ENCODE assay signal across 15 cellular contexts in the genomic region with DNA sequence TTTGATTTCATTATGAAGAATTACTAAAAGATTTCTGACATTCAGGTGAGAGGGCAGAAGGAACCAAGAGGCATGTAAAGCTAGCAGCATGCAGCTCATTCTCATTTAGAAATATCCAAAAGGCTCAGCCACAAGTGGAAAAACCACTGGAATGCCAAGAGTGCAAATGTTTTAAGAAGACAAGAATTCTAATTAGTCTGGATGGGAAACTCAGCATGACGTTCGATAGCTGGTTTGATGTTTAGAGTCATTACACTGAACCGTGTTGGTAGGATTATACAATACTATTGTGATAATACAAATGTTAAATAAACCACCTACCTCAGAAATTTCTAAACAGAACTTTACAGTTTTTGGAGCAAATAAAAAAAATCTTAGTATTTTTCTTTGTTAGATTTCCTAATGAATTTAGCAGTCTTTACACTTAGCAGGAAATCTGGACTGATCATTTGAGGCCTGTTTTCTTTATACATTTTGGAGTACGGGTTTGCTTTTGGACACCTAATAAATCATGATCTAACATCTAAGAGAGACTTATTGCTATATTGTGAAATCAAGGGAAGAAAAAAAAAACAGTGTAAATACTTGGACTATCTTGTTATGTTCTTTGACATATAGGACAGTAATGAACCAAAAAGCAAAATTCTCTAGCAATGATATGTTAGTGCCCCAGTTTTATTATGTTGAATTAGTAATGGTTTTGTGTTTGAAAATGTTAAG.
DNase-seq lines count a peak whose midpoint lies in the region; ATAC-seq, FAIRE-seq and TF ChIP-seq lines count a peak whose summit lies in the region.
"Had no signal": no experiment of that assay in that cellular context is flagged by ENCODE, and none has a peak within 500 bp of the region (broad histone marks: within the 10 kb centered on the region; RNA-seq: fewer than 3 reads in every experiment).

No MANE protein-coding gene starts in this region.

- no peak for ATAC-seq in GM19351 (IDR thresholded peaks at IDR 0.05; ENCODE audit: unreplicated experiment)
- ATAC-seq: activated CD8-positive, alpha-beta memory T cell treated with anti-CD3 and anti-CD28 coated beads, Interleukin-2, amount 10 ng/mL, durations not matched to agents 7 days and 5 days had no signal

- H3K9me3 ChIP-seq in mesodermal cell (ENCODE audit: control insufficient read depth, low read length) = no peaks in the 10 kb centered on the region
- H3K9me3 ChIP-seq in small intestine (ENCODE audit: control insufficient read depth, low read depth) = no peaks in the 10 kb centered on the region
- H3K9me3 ChIP-seq: BLaER1 had no signal

- no CpG with 5 or more reads among the region's 4 CpGs for WGBS in mesodermal cell (ENCODE audit: insufficient coverage in 2 of 2), 2 experiments
- WGBS in small intestine, 3 donors = 60 to 77% (median 64%) methylated on average over 4 of the region's 4 CpGs

- no peak for FAIRE-seq in small intestine (lab: Jason Lieb, UNC)

- DNase-seq in AG10803 (ENCODE audit: low read depth) = peak; percentile 93
- peak; percentile 81 for DNase-seq in epithelial cell of proximal tubule (ENCODE audit: low read depth)
- DNase-seq in stimulated activated CD4-positive, alpha-beta T cell treated with anti-CD3 and anti-CD28 coated beads, Interleukin-4, amount 100 ng/mL, for 4 hours = no peak
- no peak for DNase-seq in small intestine
- DNase-seq in ecto neural progenitor cell (ENCODE audit: low spot score) = no peak
- DNase-seq: activated CD8-positive, alpha-beta memory T cell treated with anti-CD3 and anti-CD28 coated beads, Interleukin-2, amount 10 ng/mL, durations not matched to agents 7 days and 5 days; activated naive CD8-positive, alpha-beta T cell treated with anti-CD3 and anti-CD28 coated beads, Interleukin-2, amount 10 ng/mL, durations not matched to agents 7 days and 5 days; dorsolateral prefrontal cortex; GOT3; KG1; NCI-H2081 treated with DMSO at 0.1 percent for 48 hours had no signal

- peak; percentile 94 for TF ChIP-seq EP300 in Ishikawa (IDR thresholded peaks at IDR 0.05; ENCODE audit: borderline replicate concordance)

- H3K27ac ChIP-seq in mesodermal cell (ENCODE audit: low read depth, low read length, severe bottlenecking) (peak overlapping the region; percentile 16), small intestine (ENCODE audit: low read depth in 1 of 2, low read length in 1 of 2) (no peak overlapping the region)
- H3K27ac ChIP-seq: BLaER1, dorsolateral prefrontal cortex had no signal

- no peaks in the 10 kb centered on the region for H3K27me3 ChIP-seq in small intestine (ENCODE audit: control insufficient read depth in 2 of 2, insufficient read depth in 2 of 2, low read length in 2 of 2)
- H3K27me3 ChIP-seq: BLaER1, dorsolateral prefrontal cortex had no signal

- no peak for TF ChIP-seq CTCF in AG10803 (conservative IDR thresholded peaks at IDR 0.05; ENCODE audit: low read length)
- no peak for TF ChIP-seq CTCF in epithelial cell of proximal tubule (conservative IDR thresholded peaks at IDR 0.05; ENCODE audit: low read depth, low read length)

- H3K36me3 ChIP-seq in mesodermal cell (ENCODE audit: control insufficient read depth, insufficient read depth, low read length) (no peaks in the 10 kb centered on the region), small intestine (ENCODE audit: control insufficient read depth in 2 of 2, insufficient read depth in 2 of 2, low read length in 2 of 2) (no peaks in the 10 kb centered on the region)
- H3K36me3 ChIP-seq: BLaER1 had no signal

- no peak for TF ChIP-seq RAD21 in Ishikawa (IDR thresholded peaks at IDR 0.05; ENCODE audit: low read depth)

- H3K4me1 ChIP-seq in mesodermal cell (ENCODE audit: control insufficient read depth, insufficient read depth, low read length, poor library complexity, severe bottlenecking) (no peaks in the 10 kb centered on the region), small intestine (ENCODE audit: control insufficient read depth in 2 of 2, insufficient read depth in 1 of 2, low read depth in 1 of 2, low read length in 1 of 2) (no peaks in the 10 kb centered on the region)
- H3K4me1 ChIP-seq: BLaER1 had no signal

- H3K4me3 ChIP-seq in AG10803 (ENCODE audit: low read length) (no peak overlapping the region), epithelial cell of proximal tubule (ENCODE audit: low read depth, low read length) (no peak overlapping the region), mesodermal cell (ENCODE audit: extremely low read depth, insufficient read depth, low read length, poor library complexity, severe bottlenecking) (no peak overlapping the region), small intestine (ENCODE audit: low read depth in 1 of 2, low read length in 2 of 2) (no peak overlapping the region)
- H3K4me3 ChIP-seq: BLaER1, dorsolateral prefrontal cortex had no signal

TF ChIP-seq in Ishikawa, 13 proteins besides CTCF, POLR2A, EP300 and RAD21:
- TF ChIP-seq FOXM1 (IDR thresholded peaks at IDR 0.05; ENCODE audit: borderline replicate concordance, low read depth) (peak; percentile 91), EGR1 (IDR thresholded peaks at IDR 0.05) (no peak), NFIC (IDR thresholded peaks at IDR 0.05) (peak; percentile 83), YY1 (IDR thresholded peaks at IDR 0.05; ENCODE audit: low read depth) (no peak), TAF1 (IDR thresholded peaks at IDR 0.05; ENCODE audit: low read depth) (no peak), REST (IDR thresholded peaks at IDR 0.05; ENCODE audit: low read depth) (no peak), CREB1 (IDR thresholded peaks at IDR 0.05; ENCODE audit: low read depth) (no peak), TCF12 (IDR thresholded peaks at IDR 0.05; ENCODE audit: low read depth) (peak; percentile 92), TEAD4 (IDR thresholded peaks at IDR 0.05) (peak; percentile 97), ZBTB7A (IDR thresholded peaks at IDR 0.05; ENCODE audit: low read depth) (no peak), CEBPB (IDR thresholded peaks at IDR 0.05) (peak; percentile 89), MAX (IDR thresholded peaks at IDR 0.05) (peak; percentile 28; the same call in 1 of the 2 replicates)
- TF ChIP-seq, protein P1, sequence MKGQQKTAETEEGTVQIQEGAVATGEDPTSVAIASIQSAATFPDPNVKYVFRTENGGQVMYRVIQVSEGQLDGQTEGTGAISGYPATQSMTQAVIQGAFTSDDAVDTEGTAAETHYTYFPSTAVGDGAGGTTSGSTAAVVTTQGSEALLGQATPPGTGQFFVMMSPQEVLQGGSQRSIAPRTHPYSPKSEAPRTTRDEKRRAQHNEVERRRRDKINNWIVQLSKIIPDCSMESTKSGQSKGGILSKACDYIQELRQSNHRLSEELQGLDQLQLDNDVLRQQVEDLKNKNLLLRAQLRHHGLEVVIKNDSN (IDR thresholded peaks at IDR 0.05) = no peak

Comparison
In these comparisons a context has a peak if more than half of its experiments do, and no peak if none do; other contexts are left out.
1. DNase-seq: peak in AG10803 (single experiment) and epithelial cell of proximal tubule (single experiment); none in stimulated activated CD4-positive, alpha-beta T cell treated with anti-CD3 and anti-CD28 coated beads, Interleukin-4, amount 100 ng/mL, for 4 hours (0 of 2), small intestine (single experiment) and ecto neural progenitor cell (single experiment).